ENCODE assay signal across 19 cellular contexts in the genomic region with DNA sequence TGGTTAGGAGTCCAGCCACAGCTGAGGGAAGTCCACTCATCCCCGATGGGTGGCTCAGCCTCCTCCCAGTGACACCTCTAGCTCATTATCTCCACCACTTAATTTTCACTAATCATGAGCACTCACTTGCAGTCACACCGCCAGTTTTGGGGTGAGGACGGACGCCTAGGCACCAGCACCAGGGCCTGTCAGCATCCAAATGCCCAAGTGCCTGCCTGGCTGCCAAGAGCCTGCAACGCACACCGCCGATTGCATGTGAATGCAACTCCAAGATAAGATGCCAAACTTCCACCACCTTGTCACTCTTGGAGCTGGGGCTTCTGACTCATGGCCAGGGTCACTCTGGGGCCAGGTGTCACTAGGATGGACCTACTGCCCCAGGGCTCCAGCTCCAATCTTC. TPM values are rescaled to one million over a fixed set of nuclear protein-coding genes. Genes with fewer than 3 reads are reported as not detected.
DNase-seq lines count a peak whose midpoint lies in the region; ATAC-seq, FAIRE-seq and TF ChIP-seq lines count a peak whose summit lies in the region.
"Had no signal": no experiment of that assay in that cellular context is flagged by ENCODE, and none has a peak within 500 bp of the region (broad histone marks: within the 10 kb centered on the region; RNA-seq: fewer than 3 reads in every experiment).

No MANE protein-coding gene starts in this region.

- H3K4me3 ChIP-seq in breast epithelium (no peak overlapping the region), H1 (ENCODE audit: extremely low read depth in 1 of 4, insufficient read depth in 2 of 4, low read depth in 3 of 4, low read length in 4 of 4) (no peak overlapping the region), neuronal stem cell (ENCODE audit: low read length in 2 of 2) (no peak overlapping the region), upper lobe of left lung (no peak overlapping the region), dorsolateral prefrontal cortex (no peak overlapping the region)
- H3K4me3 ChIP-seq: GM23338 had no signal

- WGBS in H1 (ENCODE audit: extremely low coverage in 1 of 2, insufficient coverage in 1 of 2, insufficient read length in 1 of 2, insufficient replicate concordance in 2 of 2, low coverage in 1 of 2, low lambda C conversion rate in 2 of 2, missing lambda C conversion rate in 1 of 2), 2 experiments = 96% methylated on average over 7 of the region's 7 CpGs; no CpG with 5 or more reads in 1 of the 2 experiments
- WGBS in neuronal stem cell (ENCODE audit: extremely low coverage in 2 of 2, insufficient read length in 2 of 2, insufficient replicate concordance in 1 of 2), 2 donors = no CpG with 5 or more reads among the region's 7 CpGs
- WGBS in upper lobe of left lung, 2 donors = 83 to 90% methylated on average over 4 to 7 of the region's 7 CpGs

- H3K27me3 ChIP-seq in breast epithelium (no peaks in the 10 kb centered on the region), H1 (replicated peaks in 1 of 4; ENCODE audit: control insufficient read depth in 3 of 4, extremely low read depth in 1 of 4, insufficient read depth in 3 of 4, low read length in 3 of 4) (peaks cover 0 to 22% (median 18%) of the 10 kb centered on the region in 4 experiments; a peak in 6 of 7 replicates), neuronal stem cell (ENCODE audit: control insufficient read depth in 3 of 3, insufficient read depth in 3 of 3, low read depth in 1 of 3, low read length in 3 of 3) (peaks cover 0 to 21% (median 16%) of the 10 kb centered on the region in 3 experiments), upper lobe of left lung (no peaks in the 10 kb centered on the region), dorsolateral prefrontal cortex (no peaks in the 10 kb centered on the region)

- H3K18ac ChIP-seq in H1 (ENCODE audit: extremely low read depth, low read length) (no peak overlapping the region), neuronal stem cell (ENCODE audit: low read length) (no peak overlapping the region)

- H3K4me3 Mint-ChIP-seq in MCF 10A (ENCODE audit: unreplicated experiment) = no peak overlapping the region
- H3K4me3 Mint-ChIP-seq: GM23338 had no signal

- H3K23me2 ChIP-seq in H1 (ENCODE audit: low read depth, low read length) = peaks cover 10% of the 10 kb centered on the region; the same call in 1 of the 2 replicates

- no peak overlapping the region for H2BK15ac ChIP-seq in H1 (ENCODE audit: low read length)
- no peak overlapping the region for H2BK15ac ChIP-seq in neuronal stem cell (ENCODE audit: low read length)

- H2BK5ac ChIP-seq in H1 (ENCODE audit: low read depth, low read length) = no peak overlapping the region
- no peak overlapping the region for H2BK5ac ChIP-seq in neuronal stem cell (ENCODE audit: low read length)

- no peak overlapping the region for H3K56ac ChIP-seq in H1 (replicated peaks; ENCODE audit: insufficient read length, low read depth, low read length)

- TF ChIP-seq RAD21 in H1 (IDR thresholded peaks at IDR 0.05 in 1 of 2, conservative IDR thresholded peaks at IDR 0.05 in 1 of 2; ENCODE audit: low read depth in 2 of 2, low read length in 2 of 2) = no peak

- H3K9ac ChIP-seq in H1 (replicated peaks in 1 of 4; ENCODE audit: extremely low read depth in 1 of 4, low read depth in 3 of 4, low read length in 3 of 4) = no peak overlapping the region
- H3K9ac ChIP-seq in neuronal stem cell (ENCODE audit: low read depth, low read length, poor library complexity) = peak overlapping the region; percentile 30

- H3K79me1 ChIP-seq in H1 (ENCODE audit: low read depth, low read length) = no peaks in the 10 kb centered on the region
- peaks cover 2% of the 10 kb centered on the region for H3K79me1 ChIP-seq in neuronal stem cell (ENCODE audit: low read depth, low read length)

- no peak for TF ChIP-seq EP300 in H1 (IDR thresholded peaks at IDR 0.05; ENCODE audit: borderline replicate concordance in 1 of 2, low read depth in 2 of 2, low read length in 2 of 2)
- TF ChIP-seq EP300 in upper lobe of left lung (IDR thresholded peaks at IDR 0.05) = no peak

- DNase-seq in breast epithelium (ENCODE audit: low spot score in 2 of 2) = no peak
- DNase-seq in MCF 10A (ENCODE audit: unreplicated experiment) = no peak
- DNase-seq in H1 (ENCODE audit: low read depth in 1 of 2, low spot score in 2 of 2) = no peak
- DNase-seq in neuronal stem cell (ENCODE audit: low spot score) = no peak
- peak in 1 of 2 donors; percentile 37 for DNase-seq in upper lobe of left lung
- DNase-seq in dorsolateral prefrontal cortex = no peak
- no peak for DNase-seq in left lobe of liver (ENCODE audit: low spot score)
- DNase-seq: 8988T, DMS79 treated with DMSO at 0.1 percent for 48 hours, KG1, NCI-H1417, NCI-H187, NCI-H2107, NCI-H510A, NCI-H774, OCI-M1, SHP77 treated with DMSO at 0.1 percent for 48 hours had no signal

- H3K4me2 ChIP-seq in H1 (ENCODE audit: insufficient read depth in 1 of 2, low read depth in 2 of 2, low read length in 2 of 2) (no peak overlapping the region), neuronal stem cell (ENCODE audit: insufficient read depth, low read length, poor library complexity, severe bottlenecking) (no peak overlapping the region)
- H3K4me2 ChIP-seq: GM23338 had no signal

- no peaks in the 10 kb centered on the region for H3K9me3 Mint-ChIP-seq in MCF 10A (ENCODE audit: unreplicated experiment)
- H3K9me3 Mint-ChIP-seq: GM23338 had no signal

- BruUV-seq in MCF 10A (replicated peaks; lab: Mats Ljungman, UMichigan) = no TSS peak

- intact Hi-C loops in breast epithelium (cut with DNase I; ENCODE audit: low total_unique reads) = no loop called here
- intact Hi-C loops in MCF 10A (cut with micrococcal nuclease) = no loop called here
- intact Hi-C loops in dorsolateral prefrontal cortex (cut with DNase I) = no loop called here

- H3K36me3 Mint-ChIP-seq in MCF 10A (ENCODE audit: insufficient read depth, unreplicated experiment) = peaks cover 10% of the 10 kb centered on the region

- no peak overlapping the region for H2BK120ac ChIP-seq in H1 (replicated peaks; ENCODE audit: low read depth, low read length)
- no peak overlapping the region for H2BK120ac ChIP-seq in neuronal stem cell (ENCODE audit: low read depth, low read length)

- no peak overlapping the region for H4K5ac ChIP-seq in H1 (ENCODE audit: insufficient read length, low read depth, low read length)

- H3K9me3 ChIP-seq in breast epithelium (no peaks in the 10 kb centered on the region), H1 (ENCODE audit: insufficient read depth in 2 of 2, low read depth in 1 of 2, low read length in 1 of 2) (no peaks in the 10 kb centered on the region), neuronal stem cell (replicated peaks in 1 of 2; ENCODE audit: control insufficient read depth in 2 of 2, insufficient read depth in 1 of 2, low read depth in 1 of 2, low read length in 2 of 2) (no peaks in the 10 kb centered on the region), upper lobe of left lung (no peaks in the 10 kb centered on the region)

- H4K8ac ChIP-seq in H1 (ENCODE audit: extremely low read depth, insufficient read depth, low read length) (no peak overlapping the region), neuronal stem cell (ENCODE audit: low read depth, low read length) (no peak overlapping the region)

- H3K4me1 ChIP-seq in breast epithelium = peaks cover 16 to 36% of the 10 kb centered on the region in 2 donors
- peaks cover 0 to 15% (median 9%) of the 10 kb centered on the region in 4 experiments; a peak in 6 of 7 replicates for H3K4me1 ChIP-seq in H1 (replicated peaks in 1 of 4; ENCODE audit: control insufficient read depth in 3 of 4, insufficient read depth in 4 of 4, low read length in 3 of 4)
- H3K4me1 ChIP-seq in neuronal stem cell (ENCODE audit: control insufficient read depth in 2 of 2, insufficient read depth in 1 of 2, low read depth in 1 of 2, low read length in 2 of 2) = peaks cover 5 to 10% of the 10 kb centered on the region in 2 donors
- peaks cover 32 to 46% (median 43%) of the 10 kb centered on the region in 4 donors for H3K4me1 ChIP-seq in upper lobe of left lung

- TF ChIP-seq POLR2A in breast epithelium (IDR thresholded peaks at IDR 0.05) (no peak), H1 (IDR thresholded peaks at IDR 0.05; ENCODE audit: control extremely low read depth in 1 of 2, low read depth in 2 of 2, low read length in 2 of 2) (no peak), upper lobe of left lung (IDR thresholded peaks at IDR 0.05) (no peak)

- H3K27ac ChIP-seq in breast epithelium = peak overlapping the region; percentile 73 to 89
- no peak overlapping the region for H3K27ac ChIP-seq in H1 (ENCODE audit: low read depth, low read length)
- no peak overlapping the region for H3K27ac ChIP-seq in neuronal stem cell (replicated peaks; ENCODE audit: low read length)
- H3K27ac ChIP-seq in upper lobe of left lung = peak overlapping the region in 3 of 4 donors; percentile 69 to 80 (median 77)
- peak overlapping the region in 1 of 59 donors; percentile 21 for H3K27ac ChIP-seq in dorsolateral prefrontal cortex

- H3K4ac ChIP-seq in H1 (replicated peaks; ENCODE audit: insufficient read length, low read depth, low read length) (no peak overlapping the region), neuronal stem cell (ENCODE audit: low read length) (no peak overlapping the region)

- H3K27ac Mint-ChIP-seq in MCF 10A (ENCODE audit: low read depth, unreplicated experiment) = no peak overlapping the region
- H3K27ac Mint-ChIP-seq: GM23338 had no signal

- no peak for TF ChIP-seq CTCF in breast epithelium (IDR thresholded peaks at IDR 0.05)
- no peak for TF ChIP-seq CTCF in MCF 10A (IDR thresholded peaks at IDR 0.05; ENCODE audit: unreplicated experiment)
- no peak for TF ChIP-seq CTCF in H1 (IDR thresholded peaks at IDR 0.05; ENCODE audit: control extremely low read depth in 1 of 3, insufficient read depth in 1 of 3, low read depth in 1 of 3, low read length in 3 of 3)
- no peak for TF ChIP-seq CTCF in upper lobe of left lung (IDR thresholded peaks at IDR 0.05)
- TF ChIP-seq CTCF in dorsolateral prefrontal cortex (IDR thresholded peaks at IDR 0.05 in 54 of 56, conservative IDR thresholded peaks at IDR 0.05 in 2 of 56; ENCODE audit: low read depth in 1 of 56, partially characterized antibody in 56 of 56) = no peak

- ATAC-seq in upper lobe of left lung (ENCODE audit: low FRiP score in 2 of 2) (no peak), SK-N-SH treated with all-trans-retinoic acid at 6 μM for 48 hours (no peak), left lobe of liver (no peak)
- ATAC-seq: GM23338 had no signal

- H3K79me2 ChIP-seq in H1 (ENCODE audit: control insufficient read depth in 1 of 2, insufficient read depth in 2 of 2, low read length in 2 of 2) = no peaks in the 10 kb centered on the region

- FAIRE-seq in H1 (lab: Jason Lieb, UNC) = no peak

- POLR2A ChIA-PET in MCF 10A (lab: Yijun Ruan, JAX) (no interaction called here), H1 (lab: Charles Lee; ENCODE audit: partially characterized antibody) (interaction anchor here (0.9 kb wide), 1 partner anchor 35 kb away, joined by 3 read pairs; no protein-coding TSS in a partner anchor)

- no peak overlapping the region for H2BK20ac ChIP-seq in H1 (ENCODE audit: low read length)

- no peak overlapping the region for H3K14ac ChIP-seq in H1 (ENCODE audit: insufficient read length)
- no peak overlapping the region for H3K14ac ChIP-seq in neuronal stem cell (ENCODE audit: low read length)

- H3K36me3 ChIP-seq in breast epithelium = no peaks in the 10 kb centered on the region
- H3K36me3 ChIP-seq in H1 (ENCODE audit: control insufficient read depth in 2 of 4, insufficient read depth in 4 of 4, low read length in 3 of 4) = no peaks in the 10 kb centered on the region
- H3K36me3 ChIP-seq in neuronal stem cell (replicated peaks in 1 of 2; ENCODE audit: control insufficient read depth in 2 of 2, insufficient read depth in 2 of 2, low read length in 2 of 2) = no peaks in the 10 kb centered on the region
- no peaks in the 10 kb centered on the region for H3K36me3 ChIP-seq in upper lobe of left lung

- H4K91ac ChIP-seq in H1 (replicated peaks; ENCODE audit: insufficient read length, low read length) = no peak overlapping the region
- H4K91ac ChIP-seq in neuronal stem cell (ENCODE audit: low read depth, low read length, poor library complexity) = no peak overlapping the region

- peak overlapping the region; percentile 75; the same call in 1 of the 2 replicates for H2AK5ac ChIP-seq in H1 (ENCODE audit: low read depth, low read length)
- H2AK5ac ChIP-seq in neuronal stem cell (ENCODE audit: low read depth, low read length) = peak overlapping the region; percentile 50

- peaks cover 10% of the 10 kb centered on the region for H3K27me3 Mint-ChIP-seq in MCF 10A (ENCODE audit: insufficient read depth, unreplicated experiment)

- H3K23ac ChIP-seq in H1 (ENCODE audit: insufficient read length) (no peak overlapping the region), neuronal stem cell (ENCODE audit: low read depth, low read length, poor library complexity) (peak overlapping the region; percentile 44)

- H2BK12ac ChIP-seq in H1 (ENCODE audit: low read depth, low read length) = no peak overlapping the region
- H2BK12ac ChIP-seq in neuronal stem cell (ENCODE audit: low read length) = no peak overlapping the region

- peaks cover 6% of the 10 kb centered on the region for H3K4me1 Mint-ChIP-seq in MCF 10A (ENCODE audit: insufficient read depth, unreplicated experiment)

- H4K20me1 ChIP-seq in H1 (replicated peaks in 1 of 2; ENCODE audit: control insufficient read depth in 1 of 2, insufficient read depth in 2 of 2, low read length in 2 of 2) = peaks cover 0 to 5% of the 10 kb centered on the region in 2 experiments

- no peak overlapping the region for H2AFZ ChIP-seq in H1 (ENCODE audit: low read length)
- H2AFZ ChIP-seq in neuronal stem cell (ENCODE audit: low read length) = no peak overlapping the region
- H2AFZ ChIP-seq: GM23338 had no signal

- CTCF ChIA-PET in MCF 10A (lab: Yijun Ruan, JAX) (interaction anchor here (0.6 to 1.4 kb wide), 4 partner anchors 24 to 915 kb away, joined by 3 to 4 read pairs (median 4); no protein-coding TSS in a partner anchor), H1 (lab: Charles Lee; ENCODE audit: partially characterized antibody) (interaction anchor here (0.8 to 1.6 kb wide), 8 partner anchors 22 to 79 kb away, joined by 3 to 5 read pairs (median 4); no protein-coding TSS in a partner anchor)

RNA-seq across cellular contexts. Expression of gene SMARCD3, which starts 24.4 kb away (rescaled TPM):
- total RNA-seq in breast epithelium = 10 to 100 TPM; 21.3 to 69.5 (median 43.5) TPM
- total RNA-seq in MCF 10A (2022) = 3.8 and 5.3 TPM in 2 replicates
- 3.0 and 4.6 TPM in 2 replicates for total RNA-seq in H1 (2021; fragmentation: NEBNext Ultra II Directional; extraction: Animal tissue kit (Norgen Biotek cat#: 25700))
- polyA plus RNA-seq in H1 (2011; rRNA removed) = 5.6 and 6.2 TPM in 2 replicates
- 4.5 TPM for polyA plus RNA-seq in H1 (2011; cell fraction: cytosol; rRNA removed)
- polyA plus RNA-seq in H1 (2011; cell fraction: nucleus; rRNA removed) = 15.3 TPM
- polyA plus RNA-seq in H1 (2012, experiment 1 of 2) = 8.3 to 10.0 TPM (median 9.5 TPM) in 4 replicates
- 7.5 TPM for polyA plus RNA-seq in H1 (2012, experiment 2 of 2)
- polyA plus RNA-seq in H1 (2013, experiment 1 of 2) = 3.9 TPM
- 4.3 TPM for polyA plus RNA-seq in H1 (2013, experiment 2 of 2)
- polyA minus RNA-seq in H1 (2011; rRNA and poly(A)+ RNA removed) = 1.6 and 2.0 TPM in 2 replicates
- 2.9 TPM for polyA minus RNA-seq in H1 (2011; cell fraction: cytosol; rRNA and poly(A)+ RNA removed)
- 3.2 TPM for polyA minus RNA-seq in H1 (2011; cell fraction: nucleus; rRNA and poly(A)+ RNA removed)
- polyA plus RNA-seq in neuronal stem cell (2013, experiment 1 of 2) = 32.4 TPM
- 33.6 TPM for polyA plus RNA-seq in neuronal stem cell (2013, experiment 2 of 2)
- 10 to 100 TPM; 32.8 to 63.9 (median 40.8) TPM for total RNA-seq in upper lobe of left lung
- 100 to 1,000 TPM in 117 of 120 experiments, 10 to 100 TPM in 3; 80.4 to 252 (median 137) TPM for total RNA-seq in dorsolateral prefrontal cortex
- 2.2 TPM for total RNA-seq in left lobe of liver

RNA-seq across cellular contexts. Expression of gene CHPF2, which starts 40.6 kb away (rescaled TPM):
- 10 to 100 TPM; 24.5 to 40.6 (median 38.3) TPM for total RNA-seq in breast epithelium
- total RNA-seq in MCF 10A (2022) = 28.2 and 33.8 TPM in 2 replicates
- total RNA-seq in H1 (2021; fragmentation: NEBNext Ultra II Directional; extraction: Animal tissue kit (Norgen Biotek cat#: 25700)) = 20.6 and 20.8 TPM in 2 replicates
- 14.4 and 20.0 TPM in 2 replicates for polyA plus RNA-seq in H1 (2011; rRNA removed)
- polyA plus RNA-seq in H1 (2011; cell fraction: cytosol; rRNA removed) = 14.8 TPM
- polyA plus RNA-seq in H1 (2011; cell fraction: nucleus; rRNA removed) = 58.8 TPM
- polyA plus RNA-seq in H1 (2012, experiment 1 of 2) = 9.2 to 13.6 TPM (median 11.2 TPM) in 4 replicates
- polyA plus RNA-seq in H1 (2012, experiment 2 of 2) = 11.2 TPM
- polyA plus RNA-seq in H1 (2013, experiment 1 of 2) = 18.0 TPM
- polyA plus RNA-seq in H1 (2013, experiment 2 of 2) = 16.2 TPM
- 11.1 and 11.4 TPM in 2 replicates for polyA minus RNA-seq in H1 (2011; rRNA and poly(A)+ RNA removed)
- polyA minus RNA-seq in H1 (2011; cell fraction: cytosol; rRNA and poly(A)+ RNA removed) = 12.2 TPM
- 30.6 TPM for polyA minus RNA-seq in H1 (2011; cell fraction: nucleus; rRNA and poly(A)+ RNA removed)
- 8.2 TPM for polyA plus RNA-seq in neuronal stem cell (2013, experiment 1 of 2)
- polyA plus RNA-seq in neuronal stem cell (2013, experiment 2 of 2) = 8.7 TPM
- total RNA-seq in upper lobe of left lung = 10 to 100 TPM; 34.4 to 69.1 (median 47.4) TPM
- total RNA-seq in dorsolateral prefrontal cortex = 10 to 100 TPM; 23.2 to 51.4 (median 35.6) TPM
- 16.1 TPM for total RNA-seq in left lobe of liver

RNA-seq across cellular contexts. Expression of gene ABCF2, which starts 45.9 kb away (rescaled TPM):
- 10 to 100 TPM; 35.6 to 58.7 (median 42.2) TPM for total RNA-seq in breast epithelium
- 47.3 and 72.4 TPM in 2 replicates for total RNA-seq in MCF 10A (2022)
- total RNA-seq in H1 (2021; fragmentation: NEBNext Ultra II Directional; extraction: Animal tissue kit (Norgen Biotek cat#: 25700)) = 51.0 and 55.0 TPM in 2 replicates
- polyA plus RNA-seq in H1 (2011; rRNA removed) = 26.4 and 28.0 TPM in 2 replicates
- polyA plus RNA-seq in H1 (2011; cell fraction: cytosol; rRNA removed) = 37.0 TPM
- polyA plus RNA-seq in H1 (2011; cell fraction: nucleus; rRNA removed) = 35.9 TPM
- 39.3 to 51.3 TPM (median 45.8 TPM) in 4 replicates for polyA plus RNA-seq in H1 (2012, experiment 1 of 2)
- polyA plus RNA-seq in H1 (2012, experiment 2 of 2) = 32.1 TPM
- 25.2 TPM for polyA plus RNA-seq in H1 (2013, experiment 1 of 2)
- polyA plus RNA-seq in H1 (2013, experiment 2 of 2) = 22.6 TPM
- polyA minus RNA-seq in H1 (2011; rRNA and poly(A)+ RNA removed) = 48.3 and 59.3 TPM in 2 replicates
- polyA minus RNA-seq in H1 (2011; cell fraction: cytosol; rRNA and poly(A)+ RNA removed) = 20.2 TPM
- polyA minus RNA-seq in H1 (2011; cell fraction: nucleus; rRNA and poly(A)+ RNA removed) = 23.9 TPM
- polyA plus RNA-seq in neuronal stem cell (2013, experiment 1 of 2) = 19.4 TPM
- 19.4 TPM for polyA plus RNA-seq in neuronal stem cell (2013, experiment 2 of 2)
- 10 to 100 TPM; 19.8 to 48.2 (median 28.6) TPM for total RNA-seq in upper lobe of left lung
- total RNA-seq in dorsolateral prefrontal cortex = 10 to 100 TPM; 21.6 to 63.3 (median 47.2) TPM
- 7.8 TPM for total RNA-seq in left lobe of liver

Comparison
In these comparisons a context has a peak if more than half of its experiments do, and no peak if none do; other contexts are left out.
1. H3K27ac ChIP-seq: peak in breast epithelium (2 of 2) and upper lobe of left lung (3 of 4); none in H1 (single experiment) and neuronal stem cell (single experiment).